ENCODE assay signal across 9 cellular contexts in genomic region chr9:115118471-115119156, GRCh38. TPM values are rescaled to one million over a fixed set of nuclear protein-coding genes. Genes with fewer than 3 reads are reported as not detected.
DNase-seq lines count a peak whose midpoint lies in the region; ATAC-seq, FAIRE-seq and TF ChIP-seq lines count a peak whose summit lies in the region.
"Had no signal": no experiment of that assay in that cellular context is flagged by ENCODE, and none has a peak within 500 bp of the region (broad histone marks: within the 10 kb centered on the region; RNA-seq: fewer than 3 reads in every experiment).

No MANE protein-coding gene starts in this region.

- H3K36me3 ChIP-seq in K562 (ENCODE audit: control insufficient read depth, insufficient read depth, low read length) = no peaks in the 10 kb centered on the region
- no peaks in the 10 kb centered on the region for H3K36me3 ChIP-seq in smooth muscle cell (ENCODE audit: low read depth)
- H3K36me3 ChIP-seq in CD8-positive, alpha-beta memory T cell (ENCODE audit: insufficient read depth, low read length) = no peaks in the 10 kb centered on the region

- H3K27me3 ChIP-seq in K562 (ENCODE audit: control insufficient read depth in 2 of 2, insufficient read depth in 2 of 2, low read length in 2 of 2) (no peaks in the 10 kb centered on the region), smooth muscle cell (ENCODE audit: low read depth) (peaks cover 10% of the 10 kb centered on the region)
- peaks cover 6% of the 10 kb centered on the region for H3K27me3 ChIP-seq in CD8-positive, alpha-beta memory T cell (ENCODE audit: insufficient read depth, low read length, poor library complexity, severe bottlenecking)

- no peaks in the 10 kb centered on the region for H3K9me3 Mint-ChIP-seq in Calu3 (ENCODE audit: low read depth, unreplicated experiment)
- peaks cover 0 to 1% (median 0%) of the 10 kb centered on the region in 5 donors for H3K9me3 Mint-ChIP-seq in CD8-positive, alpha-beta memory T cell

- TF ChIP-seq CTCF in Calu3 (IDR thresholded peaks at IDR 0.05; ENCODE audit: unreplicated experiment) (no peak), K562 (IDR thresholded peaks at IDR 0.05 in 2 of 3, conservative IDR thresholded peaks at IDR 0.05 in 1 of 3; ENCODE audit: insufficient read depth in 2 of 3, low read depth in 1 of 3, low read length in 3 of 3) (no peak), smooth muscle cell (IDR thresholded peaks at IDR 0.05; ENCODE audit: borderline replicate concordance, insufficient read depth, poor library complexity, severe bottlenecking) (no peak)

- H3K4me3 Mint-ChIP-seq in Calu3 (ENCODE audit: low read depth, unreplicated experiment) = peak overlapping the region; percentile 58
- no peak overlapping the region for H3K4me3 Mint-ChIP-seq in CD8-positive, alpha-beta memory T cell

- no peak for TF ChIP-seq EP300 in K562 (IDR thresholded peaks at IDR 0.05; ENCODE audit: low read length)

- ATAC-seq in K562 (peak; percentile 26; the same call in 2 of the 3 replicates), GM19328 (IDR thresholded peaks at IDR 0.05; ENCODE audit: unreplicated experiment) (no peak), HG03457 (IDR thresholded peaks at IDR 0.05; ENCODE audit: unreplicated experiment) (no peak)

- 1% methylated on average over 12 of the region's 15 CpGs for WGBS in K562 (ENCODE audit: insufficient coverage, low coverage, missing lambda C conversion rate)
- WGBS in smooth muscle cell (ENCODE audit: low lambda C conversion rate) = under 1% methylated on average over 15 of the region's 15 CpGs

- H3K4me3 ChIP-seq in K562 (no peak overlapping the region), iPS-18c (ENCODE audit: insufficient read depth, low read depth, low read length) (peak overlapping the region; percentile 44; the same call in 1 of the 2 replicates), smooth muscle cell (peak overlapping the region; percentile 43)
- H3K4me3 ChIP-seq in CD8-positive, alpha-beta memory T cell (ENCODE audit: low read length) = no peak overlapping the region

- no peak for FAIRE-seq in K562 (lab: Jason Lieb, UNC)
- FAIRE-seq: islet of Langerhans had no signal

- H3K36me3 Mint-ChIP-seq in Calu3 (ENCODE audit: insufficient read depth, unreplicated experiment) = peaks cover 9% of the 10 kb centered on the region
- no peaks in the 10 kb centered on the region for H3K36me3 Mint-ChIP-seq in CD8-positive, alpha-beta memory T cell

- no peak for TF ChIP-seq RAD21 in K562 (CRISPR knock-in tag; conservative IDR thresholded peaks at IDR 0.05 in 1 of 2, IDR thresholded peaks at IDR 0.05 in 1 of 2)

- H2AFZ ChIP-seq in K562 (ENCODE audit: low read depth, low read length) (no peak overlapping the region), smooth muscle cell (ENCODE audit: low read depth) (peak overlapping the region; percentile 6)

- H3K9me3 ChIP-seq in K562 (replicated peaks; ENCODE audit: control insufficient read depth, insufficient read depth, low read depth, low read length) (no peaks in the 10 kb centered on the region), iPS-18c (ENCODE audit: control insufficient read depth, insufficient read depth, low read length) (no peaks in the 10 kb centered on the region), smooth muscle cell (replicated peaks; ENCODE audit: low read depth) (no peaks in the 10 kb centered on the region)
- no peaks in the 10 kb centered on the region for H3K9me3 ChIP-seq in CD8-positive, alpha-beta memory T cell (ENCODE audit: low read length)

- no TSS peak for BruUV-seq in Calu3 (replicated peaks; lab: Mats Ljungman, UMichigan)
- BruUV-seq in K562 (replicated peaks; lab: Mats Ljungman, UMichigan) = no TSS peak

- no peak for TF ChIP-seq POLR2A in K562 (conservative IDR thresholded peaks at IDR 0.05)

- peaks cover 9% of the 10 kb centered on the region for H3K4me1 Mint-ChIP-seq in Calu3 (ENCODE audit: low read depth, unreplicated experiment)
- H3K4me1 Mint-ChIP-seq in CD8-positive, alpha-beta memory T cell = peaks cover 0 to 7% (median 0%) of the 10 kb centered on the region in 3 donors

- peaks cover 9% of the 10 kb centered on the region for H3F3A ChIP-seq in smooth muscle cell (ENCODE audit: low read depth)

- no peak overlapping the region for H3K27ac ChIP-seq in K562 (ENCODE audit: extremely low read depth, low read depth, low read length)
- peak overlapping the region; percentile 67 for H3K27ac ChIP-seq in smooth muscle cell (ENCODE audit: low read depth)
- no peak overlapping the region for H3K27ac ChIP-seq in CD8-positive, alpha-beta memory T cell (ENCODE audit: low read depth, low read length)

- H4K20me1 ChIP-seq in K562 (replicated peaks; ENCODE audit: control insufficient read depth, insufficient read depth, low read length) = no peaks in the 10 kb centered on the region
- no peaks in the 10 kb centered on the region for H4K20me1 ChIP-seq in smooth muscle cell (ENCODE audit: low read depth)

- intact Hi-C loops in Calu3 (cut with micrococcal nuclease; ENCODE audit: unreplicated experiment) (loop anchor here (10.0 kb wide), 1 partner anchor 86 kb away; no protein-coding TSS in a partner anchor), K562 (cut with micrococcal nuclease) (no loop called here)

- no peaks in the 10 kb centered on the region for H3K79me2 ChIP-seq in K562 (ENCODE audit: control insufficient read depth, insufficient read depth, low read length)
- H3K79me2 ChIP-seq in smooth muscle cell (ENCODE audit: low read depth) = peaks cover 31% of the 10 kb centered on the region

- POLR2A ChIA-PET in K562 (lab: Yijun Ruan, JAX) = no interaction called here
- POLR2A ChIA-PET in CD8-positive, alpha-beta memory T cell (lab: Charles Lee) = no interaction called here

- H3K27me3 Mint-ChIP-seq in Calu3 (ENCODE audit: unreplicated experiment) = no peaks in the 10 kb centered on the region
- H3K27me3 Mint-ChIP-seq in CD8-positive, alpha-beta memory T cell = peaks cover 44 to 86% of the 10 kb centered on the region in 2 donors

- H3K27ac Mint-ChIP-seq in Calu3 (ENCODE audit: unreplicated experiment) = no peak overlapping the region
- no peak overlapping the region for H3K27ac Mint-ChIP-seq in CD8-positive, alpha-beta memory T cell

- peak; percentile 49 for DNase-seq in Calu3
- DNase-seq in NCI-H128 (lab: John Stamatoyannopoulos, UW; ENCODE audit: unreplicated experiment) = peak; percentile 29
- peak in 1 of 4 experiments; percentile 4 for DNase-seq in K562 (ENCODE audit: extremely low read depth in 1 of 4, low spot score in 3 of 4)
- DNase-seq in smooth muscle cell (lab: John Stamatoyannopoulos, UW; ENCODE audit: unreplicated experiment) = peak; percentile 57
- no peak for DNase-seq in CD8-positive, alpha-beta memory T cell

- no peaks in the 10 kb centered on the region for H3K9me1 ChIP-seq in K562 (ENCODE audit: control insufficient read depth, insufficient read depth, low read length)

- in situ Hi-C loops in K562 (cut with MboI) = no loop called here

- CTCF ChIA-PET in Calu3 (lab: Charles Lee) = interaction anchor here (0.5 to 1.4 kb wide), 5 partner anchors 14 to 582 kb away, joined by 3 to 5 read pairs (median 3); no protein-coding TSS in a partner anchor
- CTCF ChIA-PET in K562 (lab: Yijun Ruan, JAX; ENCODE audit: low intra/inter-chr PET ratio) = no interaction called here
- CTCF ChIA-PET in CD8-positive, alpha-beta memory T cell (lab: Charles Lee) = no interaction called here

- H3K4me2 ChIP-seq in K562 (ENCODE audit: insufficient read depth, low read length) = no peak overlapping the region
- H3K4me2 ChIP-seq in smooth muscle cell = peak overlapping the region; percentile 84

- H3K9ac ChIP-seq in K562 (ENCODE audit: insufficient read depth in 1 of 2, low read depth in 2 of 2, low read length in 2 of 2) (no peak overlapping the region), smooth muscle cell (ENCODE audit: low read depth) (peak overlapping the region; percentile 48)

- H3K4me1 ChIP-seq in K562 (replicated peaks in 1 of 2; ENCODE audit: control insufficient read depth in 2 of 2, insufficient read depth in 2 of 2, low read length in 2 of 2) (no peaks in the 10 kb centered on the region), smooth muscle cell (ENCODE audit: low read depth) (peaks cover 32% of the 10 kb centered on the region)
- H3K4me1 ChIP-seq in CD8-positive, alpha-beta memory T cell (ENCODE audit: insufficient read depth, low read length) = no peaks in the 10 kb centered on the region

TF ChIP-seq in K562, 482 proteins besides CTCF, POLR2A, EP300 and RAD21 (continues in another document):
- TF ChIP-seq CBFA2T2 (conservative IDR thresholded peaks at IDR 0.05) (no peak), ZNF277 (CRISPR knock-in tag; IDR thresholded peaks at IDR 0.05; ENCODE audit: borderline replicate concordance) (no peak), NFRKB (IDR thresholded peaks at IDR 0.05; ENCODE audit: low read depth) (no peak)

RNA-seq across cellular contexts. Expression of gene TNC, which starts 0.7 kb away (rescaled TPM):
- total RNA-seq in Calu3 (2022) (0.29 and 1.0 TPM in 2 replicates), K562 (2014; rRNA removed) (under 0.01 TPM in 1 of 2 replicates, not detected in the other), K562 (2014; rRNA removed; fragmentation: Illumina TruSeq; extraction: Trizol) (not detected in 2 replicates), K562 (2015; rRNA removed; fragmentation: Illumina TruSeq; extraction: Trizol) (not detected in 2 replicates), K562 (2021) (0.16 and 0.29 TPM in 2 replicates), smooth muscle cell (563 and 581 TPM in 2 replicates)
- 0.05 TPM in 1 of 2 replicates, not detected in the other for total RNA-seq in K562 (2011; cell fraction: chromatin; rRNA removed; ENCODE audit: low replicate concordance)
- total RNA-seq in K562 (2011; cell fraction: nucleolus; rRNA removed) = 0.17 TPM in 1 of 2 replicates, not detected in the other
- total RNA-seq in K562 (2011; cell fraction: nucleoplasm; rRNA removed) = not detected in 2 replicates
- polyA plus RNA-seq in K562 (2011; rRNA removed) (not detected in 2 replicates), K562 (2014; fragmentation: Illumina TruSeq; extraction: Trizol) (not detected in 2 replicates), K562 (2014; fragmentation: Nextera tagmentation; extraction: Ambion mirVana) (not detected), K562 (2014; rRNA removed) (not detected in 2 replicates), smooth muscle cell (365 and 567 TPM in 2 replicates)
- not detected in 2 replicates for polyA plus RNA-seq in K562 (2011; cell fraction: cytosol; rRNA removed)
- polyA plus RNA-seq in K562 (2011; cell fraction: nucleus; rRNA removed) = not detected in 2 replicates
- 1.1 TPM in 1 of 2 replicates, not detected in the other for polyA plus RNA-seq in K562 (2012)
- polyA minus RNA-seq in K562 (2011; rRNA and poly(A)+ RNA removed) = not detected in 2 replicates
- not detected in 2 replicates for polyA minus RNA-seq in K562 (2011; cell fraction: cytosol; rRNA and poly(A)+ RNA removed)
- not detected in 2 replicates for polyA minus RNA-seq in K562 (2011; cell fraction: nucleus; rRNA and poly(A)+ RNA removed)
- total RNA-seq in CD8-positive, alpha-beta memory T cell = 1 to 10 TPM; 1.2 to 1.4 TPM
- polyA plus RNA-seq in CD8-positive, alpha-beta memory T cell = not detected

Comparison
In these comparisons a context has a peak if more than half of its experiments do, and no peak if none do; other contexts are left out.
1. DNase-seq: peak in Calu3 (single experiment), NCI-H128 (single experiment) and smooth muscle cell (single experiment); none in CD8-positive, alpha-beta memory T cell (0 of 5).
2. H3K4me3 ChIP-seq: peak in iPS-18c (single experiment) and smooth muscle cell (single experiment); none in K562 (single experiment) and CD8-positive, alpha-beta memory T cell (single experiment).
3. RNA of gene TNC, which starts 0.7 kb away (total RNA-seq): 563 to 581 TPM in smooth muscle cell; 1.2 to 1.4 TPM in CD8-positive, alpha-beta memory T cell, 0.29 to 1.0 TPM in Calu3 and under 0.01 to 0.29 TPM in K562; every median in the first group is over 100 times any median in the second.